12 cellular contexts compared by ENCODE assay signal in the genomic region with DNA sequence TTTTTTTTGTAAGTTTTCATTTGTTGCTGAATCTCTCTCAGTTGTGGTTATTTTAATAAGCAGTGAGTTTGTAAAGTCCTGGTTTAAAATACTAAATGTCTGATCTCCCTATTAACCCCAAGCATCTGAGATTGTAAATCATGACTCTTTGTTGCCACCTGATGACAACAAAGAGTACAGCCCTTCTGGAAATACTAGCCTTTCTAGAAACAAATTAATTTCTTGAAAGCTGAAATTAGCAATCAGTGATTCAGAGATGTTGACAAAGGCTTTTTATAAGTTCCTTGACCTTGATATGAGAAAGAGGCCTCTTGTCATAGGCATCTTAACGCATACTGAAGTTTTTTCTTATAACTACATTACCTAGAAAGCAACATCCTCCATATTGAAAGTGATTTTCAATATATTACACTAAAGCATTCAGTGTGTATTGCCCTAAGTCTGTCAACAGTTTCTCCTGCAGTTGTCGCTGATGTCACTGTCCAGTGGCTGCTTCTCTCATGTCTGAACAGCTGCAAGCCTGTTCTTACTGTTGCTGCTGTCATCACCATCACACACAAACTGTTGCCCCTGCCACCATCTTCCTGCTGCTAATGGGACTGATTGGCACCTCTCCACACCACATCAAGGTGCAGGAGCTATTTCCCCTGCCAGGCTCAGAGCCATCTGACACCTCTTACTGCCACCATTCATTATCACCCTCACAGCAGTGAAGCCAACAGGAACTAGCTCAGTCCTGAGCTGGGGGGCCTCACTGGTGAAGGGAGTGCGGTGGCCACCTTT.
DNase-seq lines count a peak whose midpoint lies in the region; ATAC-seq, FAIRE-seq and TF ChIP-seq lines count a peak whose summit lies in the region.
"Had no signal": no experiment of that assay in that cellular context is flagged by ENCODE, and none has a peak within 500 bp of the region (broad histone marks: within the 10 kb centered on the region; RNA-seq: fewer than 3 reads in every experiment).

No MANE protein-coding gene starts in this region.

- ATAC-seq in Right ventricle myocardium superior (ENCODE audit: poor library complexity) (peak; percentile 79), PC-3 (no peak; the same call in 1 of the 2 replicates), GM21786 (IDR thresholded peaks at IDR 0.05; ENCODE audit: unreplicated experiment) (no peak)
- ATAC-seq: activated naive CD8-positive, alpha-beta T cell treated with anti-CD3 and anti-CD28 coated beads, Interleukin-2, amount 50 U/mL, for 24 hours; stimulated activated memory B cell treated with anti-CD40 and anti-IgM and Interleukin-4, amounts not matched to agents 10 μg/mL and 1 μg/mL and 100 μg/mL, for 72 hours had no signal

- no TSS peak for BruUV-seq in PC-3 (replicated peaks; lab: Mats Ljungman, UMichigan)

- H3K9me3 ChIP-seq in right atrium auricular region (no peaks in the 10 kb centered on the region), PC-3 (ENCODE audit: low read length) (no peaks in the 10 kb centered on the region)

- TF ChIP-seq CTCF in right atrium auricular region (IDR thresholded peaks at IDR 0.05) (no peak), PC-3 (conservative IDR thresholded peaks at IDR 0.05; ENCODE audit: low read depth, low read length) (peak; percentile 58), fibroblast of mammary gland (conservative IDR thresholded peaks at IDR 0.05; ENCODE audit: control insufficient read depth, insufficient read depth, low read depth, low read length) (peak; percentile 11)

- H3K79me2 ChIP-seq in PC-3 (ENCODE audit: low read length) = no peaks in the 10 kb centered on the region

- H3K27ac ChIP-seq in right atrium auricular region (no peak overlapping the region), PC-3 (ENCODE audit: low read length) (no peak overlapping the region)

- intact Hi-C loops in Right ventricle myocardium superior (cut with DNase I) (loop anchor here (10.0 kb wide), 1 partner anchor 1897 kb away; no protein-coding TSS in a partner anchor), PC-3 (cut with micrococcal nuclease) (loop anchor here (5.0 to 10.0 kb wide), 4 partner anchors 110 to 390 kb away; a partner anchor contains a TSS)

- no peaks in the 10 kb centered on the region for H3K9me2 ChIP-seq in PC-3 (replicated peaks; ENCODE audit: low read length)

- no peak overlapping the region for H3K4me3 ChIP-seq in right atrium auricular region
- no peak overlapping the region for H3K4me3 ChIP-seq in PC-3 (ENCODE audit: low read length)
- no peak overlapping the region for H3K4me3 ChIP-seq in fibroblast of mammary gland (ENCODE audit: control insufficient read depth, low read depth, low read length)

- no peak overlapping the region for H3K9ac ChIP-seq in PC-3 (ENCODE audit: low read length)

- POLR2A ChIA-PET in PC-3 (lab: Charles Lee; ENCODE audit: unreplicated experiment) = no interaction called here

- H2AFZ ChIP-seq in PC-3 (ENCODE audit: low read length) = no peak overlapping the region

- FAIRE-seq in urothelium cell line (lab: Jason Lieb, UNC) = no peak

- H3K4me2 ChIP-seq in PC-3 (ENCODE audit: low read length) = no peak overlapping the region

- no peaks in the 10 kb centered on the region for H3K27me3 ChIP-seq in right atrium auricular region
- H3K27me3 ChIP-seq in PC-3 (ENCODE audit: low read length) = no peaks in the 10 kb centered on the region

- no peaks in the 10 kb centered on the region for H3F3A ChIP-seq in PC-3 (ENCODE audit: low read length, unreplicated experiment)

- H3K36me3 ChIP-seq in right atrium auricular region (no peaks in the 10 kb centered on the region), PC-3 (ENCODE audit: low read depth, low read length) (no peaks in the 10 kb centered on the region)

- CTCF ChIA-PET in PC-3 (lab: Charles Lee) = interaction anchor here (0.6 to 1.1 kb wide), 2 partner anchors 10 to 1610 kb away, joined by 3 read pairs; no protein-coding TSS in a partner anchor

- no peaks in the 10 kb centered on the region for H4K20me1 ChIP-seq in PC-3 (ENCODE audit: low read length)

- no peak for DNase-seq in Right ventricle myocardium superior
- no peak for DNase-seq in right atrium auricular region (ENCODE audit: low spot score)
- peak; percentile 26 for DNase-seq in PC-3
- peak; percentile 4 for DNase-seq in fibroblast of mammary gland (ENCODE audit: low read depth)
- DNase-seq in urothelium cell line (ENCODE audit: low spot score) = no peak
- DNase-seq in OCI-M1 (lab: John Stamatoyannopoulos, UW) = no peak
- no peak for DNase-seq in amygdala (lab: John Stamatoyannopoulos, UW)
- DNase-seq: activated CD4-positive, alpha-beta T cell treated with anti-CD3 and anti-CD28 coated beads, Interleukin-2, amount 10 ng/mL, durations not matched to agents 7 days and 5 days; activated naive CD8-positive, alpha-beta T cell treated with anti-CD3 and anti-CD28 coated beads, Interleukin-2, amount 50 U/mL, for 24 hours; NCI-H1694 treated with DMSO at 0.1 percent for 48 hours had no signal

- H3K4me1 ChIP-seq in right atrium auricular region (no peaks in the 10 kb centered on the region), PC-3 (ENCODE audit: insufficient read depth, low read length) (peaks cover 17% of the 10 kb centered on the region)

Comparison
In these comparisons a context has a peak if more than half of its experiments do, and no peak if none do; other contexts are left out.
1. DNase-seq: peak in PC-3 (single experiment) and fibroblast of mammary gland (single experiment); none in Right ventricle myocardium superior (single experiment), right atrium auricular region (single experiment), urothelium cell line (single experiment), OCI-M1 (single experiment) and amygdala (0 of 56).
2. CTCF ChIP-seq: peak in PC-3 (single experiment) and fibroblast of mammary gland (single experiment); none in right atrium auricular region (0 of 2).